ENCODE assay signal across 26 cellular contexts in the genomic region with DNA sequence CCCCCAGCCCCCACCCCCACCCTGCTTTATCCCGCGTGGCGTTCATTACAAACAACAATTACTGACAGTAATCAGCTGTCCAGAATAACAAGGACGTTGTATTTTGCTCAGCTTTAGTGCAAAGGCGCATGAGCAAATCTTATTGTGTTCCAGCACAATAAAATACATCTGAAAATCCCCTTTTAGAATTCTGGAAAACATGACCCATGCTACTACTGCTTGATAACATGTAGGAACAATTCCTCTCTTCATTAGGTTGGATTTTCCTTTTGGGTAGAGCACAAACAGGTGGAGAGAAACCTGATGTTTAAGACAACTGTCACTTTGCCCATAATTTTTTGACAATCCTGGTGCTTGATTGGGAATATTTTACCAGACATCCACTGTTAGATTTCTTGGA.
A peak's percentile ranks its signal among the peaks of the same experiment; 100 is the strongest.
DNase-seq lines count a peak whose midpoint lies in the region; ATAC-seq and TF ChIP-seq lines count a peak whose summit lies in the region.
"Had no signal": no experiment of that assay in that cellular context is flagged by ENCODE, and none has a peak within 500 bp of the region (broad histone marks: within the 10 kb centered on the region; RNA-seq: fewer than 3 reads in every experiment).

No MANE protein-coding gene starts in this region.

- DNase-seq in SJSA1 (ENCODE audit: low read depth in 1 of 2, low spot score in 2 of 2) (no peak), esophagus squamous epithelium (lab: John Stamatoyannopoulos, UW) (no peak), psoas muscle (no peak), NCI-H526 treated with DMSO at 0.1 percent for 48 hours (lab: John Stamatoyannopoulos, UW) (no peak), natural killer cell (no peak), DMS153 treated with DMSO at 0.1 percent for 48 hours (lab: John Stamatoyannopoulos, UW; ENCODE audit: unreplicated experiment) (no peak)
- DNase-seq: activated CD8-positive, alpha-beta T cell treated with anti-CD3 and anti-CD28 coated beads, Interleukin-2, amount 10 ng/mL, durations not matched to agents 7 days and 5 days; activated T-cell treated with anti-CD3 and anti-CD28 coated beads, Interleukin-2, amount 50 U/mL, for 4 hours; CD4-positive, alpha-beta T cell; DMS153; erythroblast; lower lobe of right lung; MM.1S; NCI-H2227 treated with DMSO at 0.1 percent for 48 hours; NK-92 treated with Interleukin-12 subunit alpha and Interleukin-12 subunit beta, amount 100 ng/mL, for 24 hours; Peyer's patch; SK-N-SH; stimulated activated CD4-positive, alpha-beta T cell treated with anti-CD3 and anti-CD28 coated beads, Interleukin-2, amount 100 ng/mL, for 24 hours; T1000 had no signal

- TF ChIP-seq CTCF in esophagus squamous epithelium (IDR thresholded peaks at IDR 0.05) (no peak), psoas muscle (IDR thresholded peaks at IDR 0.05) (no peak), natural killer cell (IDR thresholded peaks at IDR 0.05) (no peak)

- no peaks in the 10 kb centered on the region for H3K79me2 ChIP-seq in ACC112 (ENCODE audit: control insufficient read depth, insufficient read depth, low read length, unreplicated experiment)
- H3K79me2 ChIP-seq: parathyroid adenoma had no signal

- no peak for TF ChIP-seq POLR2A in esophagus squamous epithelium (IDR thresholded peaks at IDR 0.05)

- intact Hi-C loops in esophagus squamous epithelium (cut with DNase I) = no loop called here
- intact Hi-C loops in psoas muscle (cut with DNase I) = loop anchor here in 1 of 2 donors (10.0 kb wide), 1 partner anchor 433 kb away; no protein-coding TSS in a partner anchor
- intact Hi-C loops in natural killer cell (cut with micrococcal nuclease) = no loop called here

- H3K9me3 ChIP-seq in SJSA1 (replicated peaks) (no peaks in the 10 kb centered on the region), esophagus squamous epithelium (no peaks in the 10 kb centered on the region), psoas muscle (no peaks in the 10 kb centered on the region)
- H3K9me3 ChIP-seq: lower lobe of right lung, Peyer's patch, SK-N-SH had no signal

- H3K9me3 Mint-ChIP-seq in natural killer cell = no peaks in the 10 kb centered on the region
- H3K9me3 Mint-ChIP-seq: activated naive CD4-positive, alpha-beta T cell treated with anti-CD3 and anti-CD28 coated beads, Interleukin-2, amount 50 U/mL, for 72 hours; activated T-cell treated with anti-CD3 and anti-CD28 coated beads, Interleukin-2, amount 50 U/mL, for 4 hours; CD4-positive, alpha-beta T cell; IgD-negative memory B cell; stimulated activated naive CD8-positive, alpha-beta T cell treated with anti-CD3 and anti-CD28 coated beads, Interleukin-15, Interleukin-2, amounts not matched to agents 100 ng/mL and 50 ng/mL, for 24 hours had no signal

- H3K36me3 Mint-ChIP-seq in natural killer cell = no peaks in the 10 kb centered on the region
- H3K36me3 Mint-ChIP-seq: activated naive CD4-positive, alpha-beta T cell treated with anti-CD3 and anti-CD28 coated beads, Interleukin-2, amount 50 U/mL, for 72 hours had no signal

- 0 out of 2 replicates have a peak overlapping the region, but pooled peaks have one; percentile 21 for H3K4me3 ChIP-seq in ACC112 (ENCODE audit: low read depth, low read length)
- no peak overlapping the region for H3K4me3 ChIP-seq in SJSA1
- H3K4me3 ChIP-seq in esophagus squamous epithelium = peak overlapping the region in 3 of 4 donors; percentile 19 to 52 (median 24)
- peak overlapping the region; percentile 27 for H3K4me3 ChIP-seq in psoas muscle
- H3K4me3 ChIP-seq: lower lobe of right lung, Peyer's patch had no signal

- WGBS in esophagus squamous epithelium, 2 donors = 32 to 78% methylated on average over 5 of the region's 5 CpGs
- 32 to 36% (median 34%) methylated on average over 5 of the region's 5 CpGs for WGBS in psoas muscle, 3 donors

- H3K36me3 ChIP-seq in ACC112 (ENCODE audit: insufficient read depth, low read length) = no peaks in the 10 kb centered on the region
- no peaks in the 10 kb centered on the region for H3K36me3 ChIP-seq in SJSA1
- H3K36me3 ChIP-seq in esophagus squamous epithelium = no peaks in the 10 kb centered on the region
- H3K36me3 ChIP-seq in psoas muscle (ENCODE audit: insufficient read depth in 1 of 2, low read depth in 1 of 2) = no peaks in the 10 kb centered on the region
- H3K36me3 ChIP-seq: brain microvascular endothelial cell, lower lobe of right lung, Peyer's patch had no signal

- peaks cover 3% of the 10 kb centered on the region in 2 donors for H3K4me1 Mint-ChIP-seq in natural killer cell

- no peak overlapping the region for H3K4me3 Mint-ChIP-seq in natural killer cell
- H3K4me3 Mint-ChIP-seq: activated CD8-positive, alpha-beta T cell treated with anti-CD3 and anti-CD28 coated beads, Interleukin-2, amount 10 ng/mL, durations not matched to agents 7 days and 5 days; activated T-cell treated with anti-CD3 and anti-CD28 coated beads, Interleukin-2, amount 50 U/mL, for 4 hours; CD4-positive, alpha-beta T cell; IgD-negative memory B cell; stimulated activated naive CD8-positive, alpha-beta T cell treated with anti-CD3 and anti-CD28 coated beads, Interleukin-15, Interleukin-2, amounts not matched to agents 100 ng/mL and 50 ng/mL, for 24 hours had no signal

- H3K4me1 ChIP-seq in ACC112 (ENCODE audit: control insufficient read depth, insufficient read depth, low read length, unreplicated experiment) = peaks cover 13% of the 10 kb centered on the region
- peaks cover 51% of the 10 kb centered on the region for H3K4me1 ChIP-seq in SJSA1 (replicated peaks)
- peaks cover 0 to 16% (median 0%) of the 10 kb centered on the region in 3 donors for H3K4me1 ChIP-seq in esophagus squamous epithelium
- H3K4me1 ChIP-seq in psoas muscle = no peaks in the 10 kb centered on the region
- H3K4me1 ChIP-seq: parathyroid adenoma, Peyer's patch had no signal

- H3K27me3 ChIP-seq in ACC112 (ENCODE audit: insufficient read depth, low read length) (no peaks in the 10 kb centered on the region), SJSA1 (replicated peaks) (no peaks in the 10 kb centered on the region), esophagus squamous epithelium (no peaks in the 10 kb centered on the region), psoas muscle (ENCODE audit: insufficient read depth in 3 of 3, low read length in 2 of 3) (peaks cover 0 to 2% (median 0%) of the 10 kb centered on the region in 3 donors)
- H3K27me3 ChIP-seq: brain microvascular endothelial cell, Peyer's patch had no signal

- H2AFZ ChIP-seq in ACC112 (ENCODE audit: low read length, unreplicated experiment) = peak overlapping the region; percentile 35
- H2AFZ ChIP-seq: parathyroid adenoma had no signal

- no peak overlapping the region for H3K27ac Mint-ChIP-seq in natural killer cell
- H3K27ac Mint-ChIP-seq: activated CD8-positive, alpha-beta T cell treated with anti-CD3 and anti-CD28 coated beads, Interleukin-2, amount 10 ng/mL, durations not matched to agents 7 days and 5 days; activated naive CD4-positive, alpha-beta T cell treated with anti-CD3 and anti-CD28 coated beads, Interleukin-2, amount 50 U/mL, for 72 hours; CD4-positive, alpha-beta T cell; IgD-negative memory B cell; stimulated activated naive CD8-positive, alpha-beta T cell treated with anti-CD3 and anti-CD28 coated beads, Interleukin-15, Interleukin-2, amounts not matched to agents 100 ng/mL and 50 ng/mL, for 24 hours had no signal

- H3K27ac ChIP-seq in ACC112 (ENCODE audit: low read depth, low read length) (no peak overlapping the region), SJSA1 (peak overlapping the region; percentile 48), esophagus squamous epithelium (peak overlapping the region in 2 of 4 donors; percentile 21 to 60), psoas muscle (no peak overlapping the region)
- H3K27ac ChIP-seq: brain microvascular endothelial cell, lower lobe of right lung, parathyroid adenoma, Peyer's patch had no signal

- H3K27me3 Mint-ChIP-seq in natural killer cell (ENCODE audit: low read depth in 2 of 2) = peaks cover 13 to 57% of the 10 kb centered on the region in 2 donors
- H3K27me3 Mint-ChIP-seq: CD4-positive, alpha-beta T cell had no signal

- no peak for ATAC-seq in psoas muscle
- ATAC-seq in natural killer cell = no peak
- no peak for ATAC-seq in GM18511 (IDR thresholded peaks at IDR 0.05; ENCODE audit: unreplicated experiment)
- ATAC-seq: activated CD8-positive, alpha-beta T cell treated with anti-CD3 and anti-CD28 coated beads, Interleukin-2, amount 10 ng/mL, durations not matched to agents 7 days and 5 days; activated naive CD4-positive, alpha-beta T cell treated with anti-CD3 and anti-CD28 coated beads, Interleukin-2, amount 50 U/mL, for 72 hours; activated T-cell treated with anti-CD3 and anti-CD28 coated beads, Interleukin-2, amount 50 U/mL, for 4 hours; lower lobe of right lung had no signal
